8 cellular contexts compared by ENCODE assay signal in the genomic region with DNA sequence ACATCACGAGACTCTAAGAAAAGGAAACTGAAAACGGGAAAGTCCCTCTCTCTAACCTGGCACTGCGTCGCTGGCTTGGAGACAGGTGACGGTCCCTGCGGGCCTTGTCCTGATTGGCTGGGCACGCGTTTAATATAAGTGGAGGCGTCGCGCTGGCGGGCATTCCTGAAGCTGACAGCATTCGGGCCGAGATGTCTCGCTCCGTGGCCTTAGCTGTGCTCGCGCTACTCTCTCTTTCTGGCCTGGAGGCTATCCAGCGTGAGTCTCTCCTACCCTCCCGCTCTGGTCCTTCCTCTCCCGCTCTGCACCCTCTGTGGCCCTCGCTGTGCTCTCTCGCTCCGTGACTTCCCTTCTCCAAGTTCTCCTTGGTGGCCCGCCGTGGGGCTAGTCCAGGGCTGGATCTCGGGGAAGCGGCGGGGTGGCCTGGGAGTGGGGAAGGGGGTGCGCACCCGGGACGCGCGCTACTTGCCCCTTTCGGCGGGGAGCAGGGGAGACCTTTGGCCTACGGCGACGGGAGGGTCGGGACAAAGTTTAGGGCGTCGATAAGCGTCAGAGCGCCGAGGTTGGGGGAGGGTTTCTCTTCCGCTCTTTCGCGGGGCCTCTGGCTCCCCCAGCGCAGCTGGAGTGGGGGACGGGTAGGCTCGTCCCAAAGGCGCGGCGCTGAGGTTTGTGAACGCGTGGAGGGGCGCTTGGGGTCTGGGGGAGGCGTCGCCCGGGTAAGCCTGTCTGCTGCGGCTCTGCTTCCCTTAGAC. TPM values are rescaled to one million over a fixed set of nuclear protein-coding genes. Genes with fewer than 3 reads are reported as not detected.
DNase-seq lines count a peak whose midpoint lies in the region; ATAC-seq and TF ChIP-seq lines count a peak whose summit lies in the region.

A gene (plus strand): TSS at position 162 of the 752 bp plus-strand sequence. CDS start 30 bp downstream, at position 192.

- no peaks in the 10 kb centered on the region for H3K27me3 Mint-ChIP-seq in activated B cell treated with CpG ODN at 0.5 μM for 24 hours

- in situ Hi-C loops in GM18951 (cut with MboI; ENCODE audit: low sequenced_read_pairs, unreplicated experiment), result no loop called here

- H3K27ac ChIP-seq in caudate nucleus (ENCODE audit: low read depth, low read length), result peak within 1 kb of the TSS; percentile 98

- ATAC-seq in HG03196 (IDR thresholded peaks at IDR 0.05; ENCODE audit: unreplicated experiment) (peak; percentile 84), activated B cell treated with CpG ODN at 0.5 μM for 24 hours (ENCODE audit: low read depth) (peak; percentile 74)

- peak; percentile 100 for TF ChIP-seq POLR2A in GM18951 (IDR thresholded peaks at IDR 0.05; ENCODE audit: extremely low read depth, insufficient read depth, insufficient read length)

- peak within 1 kb of the TSS; percentile 100 for H3K27ac Mint-ChIP-seq in activated B cell treated with CpG ODN at 0.5 μM for 24 hours

- intact Hi-C loops in activated B cell treated with CpG ODN at 0.5 μM for 24 hours (cut with micrococcal nuclease), result loop anchor here (1.0 to 5.0 kb wide), 5 partner anchors 17 to 326 kb away; a partner anchor contains a TSS

- H3K4me1 Mint-ChIP-seq in activated B cell treated with CpG ODN at 0.5 μM for 24 hours, result peaks cover 53% of the 10 kb centered on the region

- DNase-seq in AG08395 (ENCODE audit: low spot score) (peak; percentile 97), NCI-H345 (lab: John Stamatoyannopoulos, UW) (peak; percentile 92), activated B cell treated with CpG ODN at 0.5 μM for 24 hours (peak; percentile 92), caudate nucleus (lab: John Stamatoyannopoulos, UW) (peak; percentile 46 to 98 (median 90)), iris pigment epithelial cell (ENCODE audit: low read depth) (peak; percentile 94)
- peak; percentile 91 to 93 for DNase-seq in stimulated activated CD4-positive, alpha-beta T cell treated with anti-CD3 and anti-CD28 coated beads, Interleukin-12 subunit alpha, Interleukin-12 subunit beta, amount 100 ng/mL, for 24 hours (ENCODE audit: low read depth in 2 of 2)

- peak within 1 kb of the TSS; percentile 99 for H3K4me3 Mint-ChIP-seq in activated B cell treated with CpG ODN at 0.5 μM for 24 hours

- no peak for TF ChIP-seq CTCF in activated B cell treated with CpG ODN at 0.5 μM for 24 hours (IDR thresholded peaks at IDR 0.05)

- CTCF ChIA-PET in activated B cell treated with CpG ODN at 0.5 μM for 24 hours (lab: Charles Lee), result interaction anchor here (0.9 to 16.4 kb wide), 12 partner anchors 8 to 133 kb away, joined by 3 to 239 read pairs (median 8); a partner anchor contains a TSS

- H3K36me3 Mint-ChIP-seq in activated B cell treated with CpG ODN at 0.5 μM for 24 hours (ENCODE audit: low read depth), result peaks cover 68% of the 10 kb centered on the region

- no peaks in the 10 kb centered on the region for H3K9me3 Mint-ChIP-seq in activated B cell treated with CpG ODN at 0.5 μM for 24 hours

- POLR2A ChIA-PET in activated B cell treated with CpG ODN at 0.5 μM for 24 hours (lab: Charles Lee), result interaction anchor here (0.6 to 24.4 kb wide), 32 partner anchors 13 to 935 kb away, joined by 3 to 2387 read pairs (median 6); a partner anchor contains a TSS

RNA-seq across cellular contexts. Expression of the gene that starts here (rescaled TPM):
- total RNA-seq in activated B cell treated with CpG ODN at 0.5 μM for 24 hours, result 3,396 and 3,707 TPM in 2 replicates

Comparison
In these comparisons a context has a peak if more than half of its experiments do, and no peak if none do; other contexts are left out.
1. Peak in every context shown above with its lines: DNase-seq, ATAC-seq and H3K27ac ChIP-seq.